In genomic region chr13:98580420-98580819, GRCh38 we compare ENCODE assay signal across 22 cellular contexts.
"Had no signal": no experiment of that assay in that cellular context is flagged by ENCODE, and none has a peak within 500 bp of the region (broad histone marks: within the 10 kb centered on the region; RNA-seq: fewer than 3 reads in every experiment).

No MANE protein-coding gene starts in this region.

- H3K27ac Mint-ChIP-seq: activated CD8-positive, alpha-beta T cell treated with anti-CD3 and anti-CD28 coated beads, Interleukin-2, amount 10 ng/mL, durations not matched to agents 7 days and 5 days had no signal

- DNase-seq: activated CD4-positive, alpha-beta T cell treated with anti-CD3 and anti-CD28 coated beads for 48 hours; activated CD4-positive, alpha-beta T cell treated with anti-CD3 and anti-CD28 coated beads, Interleukin-2, amount 50 U/mL, for 4 hours; activated CD4-positive, CD25-positive, alpha-beta regulatory T cell treated with anti-CD3 and anti-CD28 coated beads, Interleukin-2, amount 50 U/mL, for 72 hours; activated CD8-positive, alpha-beta T cell treated with anti-CD3 and anti-CD28 coated beads, Interleukin-2, amount 10 ng/mL, durations not matched to agents 7 days and 5 days; activated T-cell treated with anti-CD3 and anti-CD28 coated beads, Interleukin-2, amount 50 U/mL, for 1 hour; aorta; central memory CD4-positive, alpha-beta T cell; Kasumi-1; KBM-7; NCI-H1092; NCI-H1417 treated with DMSO at 0.1 percent for 48 hours; NCI-H1694; NCI-H2029 treated with DMSO at 0.1 percent for 48 hours; NCI-H510A treated with DMSO at 0.1 percent for 48 hours; NCI-H69; NK-92 treated with Interleukin-12 subunit alpha and Interleukin-12 subunit beta, amount 100 ng/mL, for 24 hours; OCI-M1; RPMI8226; SK-N-SH had no signal

- H3K9me3 ChIP-seq: SK-N-SH had no signal

- ATAC-seq: activated CD8-positive, alpha-beta T cell treated with anti-CD3 and anti-CD28 coated beads, Interleukin-2, amount 10 ng/mL, durations not matched to agents 7 days and 5 days; Panc1; Right ventricle myocardium inferior had no signal

- H3K27me3 Mint-ChIP-seq: activated naive CD4-positive, alpha-beta T cell treated with anti-CD3 and anti-CD28 coated beads, Interleukin-2, amount 50 U/mL, for 24 hours had no signal

- H3K9me3 Mint-ChIP-seq: activated naive CD4-positive, alpha-beta T cell treated with anti-CD3 and anti-CD28 coated beads, Interleukin-2, amount 50 U/mL, for 24 hours had no signal

- H3K4me2 ChIP-seq: SK-N-SH had no signal

- H3K9ac ChIP-seq: SK-N-SH had no signal

- H3K36me3 Mint-ChIP-seq: activated naive CD4-positive, alpha-beta T cell treated with anti-CD3 and anti-CD28 coated beads, Interleukin-2, amount 50 U/mL, for 24 hours had no signal

- H3K4me3 Mint-ChIP-seq: activated CD8-positive, alpha-beta T cell treated with anti-CD3 and anti-CD28 coated beads, Interleukin-2, amount 10 ng/mL, durations not matched to agents 7 days and 5 days; activated naive CD4-positive, alpha-beta T cell treated with anti-CD3 and anti-CD28 coated beads, Interleukin-2, amount 50 U/mL, for 24 hours had no signal
